Comparison of ENCODE assay signal across 9 cellular contexts in the genomic region with DNA sequence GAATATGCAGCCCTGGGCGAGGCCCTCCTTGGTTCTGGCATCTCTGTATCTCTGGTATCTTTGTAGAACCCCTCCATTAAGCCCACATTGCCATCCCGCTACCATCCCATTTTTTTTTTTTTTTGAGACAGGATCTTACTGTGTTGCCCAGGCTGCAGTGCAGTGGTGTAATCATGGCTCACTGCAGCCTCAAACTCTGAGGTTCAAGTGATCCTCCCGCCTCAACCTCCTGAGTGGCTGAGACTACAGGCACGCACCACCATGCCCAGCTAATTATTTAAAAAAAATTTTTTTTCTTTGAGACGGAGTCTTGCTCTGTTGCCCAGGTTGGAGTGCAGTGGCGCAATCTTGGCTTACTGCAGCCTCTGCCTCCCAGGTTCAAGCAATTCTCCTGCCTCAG. TPM values are rescaled to one million over a fixed set of nuclear protein-coding genes. Genes with fewer than 3 reads are reported as not detected.
"Had no signal": no experiment of that assay in that cellular context is flagged by ENCODE, and none has a peak within 500 bp of the region (broad histone marks: within the 10 kb centered on the region; RNA-seq: fewer than 3 reads in every experiment).

No MANE protein-coding gene starts in this region.

RNA-seq across cellular contexts. Expression of gene DYNLT4, which starts 17.2 kb away (rescaled TPM):
- total RNA-seq: esophagus mucosa, esophagus squamous epithelium, gastrocnemius medialis, mammary epithelial cell, mucosa of gallbladder had no signal
- polyA plus RNA-seq: keratinocyte, mammary epithelial cell had no signal

RNA-seq across cellular contexts. Expression of gene BEST4, which starts 36.4 kb away (rescaled TPM):
- total RNA-seq: dermis microvascular lymphatic vessel endothelial cell, esophagus mucosa, glomerular endothelial cell had no signal
- polyA plus RNA-seq: liver had no signal
